8 cellular contexts compared by ENCODE assay signal in genomic region chr18:51235011-51235789, GRCh38.
DNase-seq lines count a peak whose midpoint lies in the region; ATAC-seq lines count a peak whose summit lies in the region.

No MANE protein-coding gene starts in this region.

- peak; percentile 2 to 20 for DNase-seq in activated CD4-positive, alpha-beta T cell treated with anti-CD3 and anti-CD28 coated beads for 4 hours
- DNase-seq in activated CD4-positive, alpha-beta T cell treated with anti-CD3 and anti-CD28 coated beads, Interleukin-2, amount 50 U/mL, for 1 hour: no peak
- DNase-seq in activated T-cell treated with anti-CD3 and anti-CD28 coated beads for 4 hours: peak; percentile 7
- peak; percentile 59 for DNase-seq in stimulated activated CD4-positive, alpha-beta T cell treated with anti-CD3 and anti-CD28 coated beads, Interleukin-15, amount 100 ng/mL, for 24 hours
- DNase-seq in ecto neural progenitor cell (ENCODE audit: low spot score): no peak
- no peak for DNase-seq in activated effector memory CD4-positive, alpha-beta T cell treated with Interleukin-2 at 50 U/mL for 16 hours
- DNase-seq in hypothalamus (lab: John Stamatoyannopoulos, UW): no peak

- ATAC-seq in HG03432 (IDR thresholded peaks at IDR 0.05; ENCODE audit: unreplicated experiment): peak; percentile 96

Comparison
In these comparisons a context has a peak if more than half of its experiments do, and no peak if none do; other contexts are left out.
1. DNase-seq: peak in activated CD4-positive, alpha-beta T cell treated with anti-CD3 and anti-CD28 coated beads for 4 hours (2 of 2), activated T-cell treated with anti-CD3 and anti-CD28 coated beads for 4 hours (single experiment) and stimulated activated CD4-positive, alpha-beta T cell treated with anti-CD3 and anti-CD28 coated beads, Interleukin-15, amount 100 ng/mL, for 24 hours (single experiment); none in activated CD4-positive, alpha-beta T cell treated with anti-CD3 and anti-CD28 coated beads, Interleukin-2, amount 50 U/mL, for 1 hour (single experiment), ecto neural progenitor cell (single experiment), activated effector memory CD4-positive, alpha-beta T cell treated with Interleukin-2 at 50 U/mL for 16 hours (single experiment) and hypothalamus (0 of 51).